9 cellular contexts compared by ENCODE assay signal in the genomic region with DNA sequence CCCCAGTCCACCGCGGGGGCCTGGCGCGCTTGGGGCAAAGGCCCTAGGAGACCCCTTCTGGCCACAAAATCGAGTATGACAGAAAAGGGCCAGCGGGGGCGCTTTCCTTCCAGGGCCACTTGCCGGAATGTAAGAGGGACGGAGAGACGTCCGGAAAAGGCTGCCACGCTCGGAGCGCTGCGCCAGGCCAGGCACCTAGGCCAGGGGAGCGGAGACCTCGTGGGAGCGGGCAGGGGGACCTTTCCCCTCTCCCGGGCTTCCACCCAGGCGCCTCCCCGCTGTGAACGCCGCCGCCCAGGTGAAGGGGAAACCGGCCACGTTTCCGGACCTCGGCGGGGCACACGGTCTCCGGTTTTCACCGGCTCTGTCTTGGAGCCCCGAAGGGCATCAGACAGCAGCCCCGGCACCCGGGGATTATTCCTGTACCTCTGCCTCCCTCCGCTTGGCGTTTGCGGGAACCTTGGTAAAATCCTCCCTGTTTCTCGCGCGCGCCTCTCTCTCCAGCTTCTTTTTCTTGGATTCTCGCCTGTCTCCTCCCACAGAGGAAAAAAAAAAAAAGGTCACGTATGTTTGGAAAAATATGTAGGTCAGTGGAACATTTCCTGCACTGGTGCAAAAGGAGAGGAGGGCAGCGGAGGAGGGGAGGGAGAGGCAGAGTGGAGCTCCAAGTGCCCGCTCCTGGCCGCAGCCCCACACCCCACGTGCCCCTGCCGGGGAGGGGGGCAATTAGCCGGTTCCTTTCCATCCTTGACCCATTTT. TPM values are rescaled to one million over a fixed set of nuclear protein-coding genes. Genes with fewer than 3 reads are reported as not detected.
DNase-seq lines count a peak whose midpoint lies in the region; ATAC-seq and TF ChIP-seq lines count a peak whose summit lies in the region.
"Had no signal": no experiment of that assay in that cellular context is flagged by ENCODE, and none has a peak within 500 bp of the region (broad histone marks: within the 10 kb centered on the region; RNA-seq: fewer than 3 reads in every experiment).

No MANE protein-coding gene starts in this region.

- peak overlapping the region; percentile 97 for H2AFZ ChIP-seq in mesenchymal stem cell (ENCODE audit: low read depth, low read length)

- DNase-seq in NCI-H1105 treated with DMSO at 0.1 percent for 48 hours (lab: John Stamatoyannopoulos, UW) (peak; percentile 22), NCI-H1105 (lab: John Stamatoyannopoulos, UW) (no peak), WTC11 (ENCODE audit: low spot score) (peak; percentile 73), endothelial cell (ENCODE audit: low spot score) (peak; percentile 60), mesenchymal stem cell (peak; percentile 89), DMS79 (lab: John Stamatoyannopoulos, UW) (no peak), NCI-H1417 treated with DMSO at 0.1 percent for 48 hours (lab: John Stamatoyannopoulos, UW) (no peak)

- no peaks in the 10 kb centered on the region for H3K9me3 Mint-ChIP-seq in WTC11
- H3K9me3 Mint-ChIP-seq in endothelial cell (ENCODE audit: unreplicated experiment), result no peaks in the 10 kb centered on the region

- no peaks in the 10 kb centered on the region for H3K36me3 Mint-ChIP-seq in WTC11
- H3K36me3 Mint-ChIP-seq in endothelial cell (ENCODE audit: low read depth, unreplicated experiment), result peaks cover 26% of the 10 kb centered on the region

- peak overlapping the region; percentile 84 for H3K9ac ChIP-seq in mesenchymal stem cell (ENCODE audit: low read length)
- H3K9ac ChIP-seq: BLaER1 had no signal

- peak; percentile 49 for ATAC-seq in WTC11

- H3K4me1 ChIP-seq in mesenchymal stem cell (ENCODE audit: control insufficient read depth, insufficient read depth, low read depth, low read length), result peaks cover 21% of the 10 kb centered on the region
- no peaks in the 10 kb centered on the region for H3K4me1 ChIP-seq in thymus (ENCODE audit: control insufficient read depth, insufficient read depth, low read length)

- TF ChIP-seq CTCF in WTC11 (IDR thresholded peaks at IDR 0.05) (0 out of 2 replicates have a peak, but pooled peaks have one; percentile 21), endothelial cell (IDR thresholded peaks at IDR 0.05; ENCODE audit: unreplicated experiment) (peak; percentile 26)

- peak overlapping the region; percentile 72 for H3K4me3 Mint-ChIP-seq in WTC11
- H3K4me3 Mint-ChIP-seq in endothelial cell (ENCODE audit: unreplicated experiment), result peak overlapping the region; percentile 95

- H3K18ac ChIP-seq in mesenchymal stem cell (ENCODE audit: low read depth in 1 of 2, low read length in 2 of 2), result peak overlapping the region; percentile 93 to 99

- H3K4me1 Mint-ChIP-seq in WTC11 (peaks cover 38% of the 10 kb centered on the region), endothelial cell (ENCODE audit: unreplicated experiment) (peaks cover 31% of the 10 kb centered on the region)

- CTCF ChIA-PET in WTC11 (lab: Charles Lee), result interaction anchor here (1.1 to 1.8 kb wide), 3 partner anchors 9 to 208 kb away, joined by 4 to 5 read pairs (median 4); no protein-coding TSS in a partner anchor

- peak overlapping the region; percentile 100 for H3K4me2 ChIP-seq in mesenchymal stem cell (ENCODE audit: low read length, poor library complexity, severe bottlenecking)
- H3K4me2 ChIP-seq: BLaER1 had no signal

- H3K79me1 ChIP-seq in mesenchymal stem cell (replicated peaks; ENCODE audit: low read length, poor library complexity, severe bottlenecking), result no peaks in the 10 kb centered on the region

- H4K8ac ChIP-seq in mesenchymal stem cell (ENCODE audit: low read length), result peak overlapping the region; percentile 88

- peak overlapping the region; percentile 93 for H4K91ac ChIP-seq in mesenchymal stem cell (ENCODE audit: low read length)

- H3K9me3 ChIP-seq in mesenchymal stem cell (ENCODE audit: control insufficient read depth, low read length) (no peaks in the 10 kb centered on the region), thymus (ENCODE audit: control insufficient read depth) (no peaks in the 10 kb centered on the region)

- H3K27me3 Mint-ChIP-seq in WTC11 (ENCODE audit: low read depth) (peaks cover 76% of the 10 kb centered on the region), endothelial cell (ENCODE audit: unreplicated experiment) (peaks cover 9% of the 10 kb centered on the region)

- peak overlapping the region; percentile 86 to 94 for H3K4ac ChIP-seq in mesenchymal stem cell (ENCODE audit: low read depth in 1 of 2, low read length in 2 of 2)

- H3K14ac ChIP-seq in mesenchymal stem cell (ENCODE audit: low read length in 2 of 2), result peak overlapping the region; percentile 19 to 89

- H3K36me3 ChIP-seq in mesenchymal stem cell (ENCODE audit: control insufficient read depth in 1 of 2, insufficient read depth in 2 of 2, low read depth in 1 of 2, low read length in 2 of 2), result no peaks in the 10 kb centered on the region
- H3K36me3 ChIP-seq in thymus (ENCODE audit: control insufficient read depth, insufficient read depth), result no peaks in the 10 kb centered on the region
- H3K36me3 ChIP-seq: BLaER1 had no signal

- H2BK12ac ChIP-seq in mesenchymal stem cell (ENCODE audit: low read length in 2 of 2), result peak overlapping the region in 1 of 2 experiments; percentile 94

- H3K4me3 ChIP-seq in mesenchymal stem cell (ENCODE audit: insufficient read depth in 1 of 2, low read depth in 1 of 2, low read length in 2 of 2), result peak overlapping the region; percentile 61 to 81
- H3K4me3 ChIP-seq in thymus (ENCODE audit: low read length), result peak overlapping the region; percentile 23
- H3K4me3 ChIP-seq: BLaER1 had no signal

- POLR2A ChIA-PET in WTC11 (lab: Charles Lee), result interaction anchor here (0.7 kb wide), 1 partner anchor 63 kb away, joined by 3 read pairs; no protein-coding TSS in a partner anchor

- peaks cover 3 to 47% of the 10 kb centered on the region in 2 experiments for H3K27me3 ChIP-seq in mesenchymal stem cell (ENCODE audit: control insufficient read depth in 1 of 2, insufficient read depth in 1 of 2, low read length in 2 of 2)
- H3K27me3 ChIP-seq in thymus (ENCODE audit: control insufficient read depth, insufficient read depth), result peaks cover 49% of the 10 kb centered on the region

- peak overlapping the region in 1 of 2 experiments; percentile 40 for H3K23ac ChIP-seq in mesenchymal stem cell (ENCODE audit: low read length in 2 of 2)

- no peak overlapping the region for H3K27ac ChIP-seq in mesenchymal stem cell (ENCODE audit: low read length, poor library complexity, severe bottlenecking)
- no peak overlapping the region for H3K27ac ChIP-seq in thymus (ENCODE audit: low read depth)
- H3K27ac ChIP-seq: BLaER1 had no signal

- H2BK120ac ChIP-seq in mesenchymal stem cell (ENCODE audit: low read depth, low read length), result peak overlapping the region; percentile 98

- WGBS in mesenchymal stem cell, result under 1% methylated on average over 38 of the region's 50 CpGs
- WGBS in thymus, result 3% methylated on average over 50 of the region's 50 CpGs

- H3K27ac Mint-ChIP-seq in WTC11, result no peak overlapping the region
- H3K27ac Mint-ChIP-seq in endothelial cell (ENCODE audit: unreplicated experiment), result peak overlapping the region; percentile 87

- H2AK5ac ChIP-seq in mesenchymal stem cell (ENCODE audit: low read length, severe bottlenecking), result no peak overlapping the region

- H2BK5ac ChIP-seq in mesenchymal stem cell (ENCODE audit: low read depth, low read length, poor library complexity, severe bottlenecking), result no peak overlapping the region

- H2BK15ac ChIP-seq in mesenchymal stem cell (ENCODE audit: low read depth, poor library complexity, severe bottlenecking), result peak overlapping the region; percentile 84

TF ChIP-seq in WTC11, 78 proteins besides CTCF, POLR2A, EP300 and RAD21 (continues in another document):
- TF ChIP-seq MYBL2 (CRISPR knock-in tag; IDR thresholded peaks at IDR 0.05) (no peak), ZNF121 (CRISPR knock-in tag; IDR thresholded peaks at IDR 0.05) (no peak), TCF7 (CRISPR knock-in tag; IDR thresholded peaks at IDR 0.05; ENCODE audit: low read depth) (no peak), ZNF416 (CRISPR knock-in tag; IDR thresholded peaks at IDR 0.05) (no peak), NFATC4 (CRISPR knock-in tag; IDR thresholded peaks at IDR 0.05) (no peak), NR2C2 (CRISPR knock-in tag; IDR thresholded peaks at IDR 0.05) (no peak), TEAD1 (CRISPR knock-in tag; IDR thresholded peaks at IDR 0.05) (0 out of 2 replicates have a peak, but pooled peaks have one; percentile 27), TP53 (CRISPR knock-in tag; IDR thresholded peaks at IDR 0.05) (0 out of 2 replicates have a peak, but pooled peaks have one; percentile 58), ZNF138 (CRISPR knock-in tag; conservative IDR thresholded peaks at IDR 0.05) (no peak), ESRRA (CRISPR knock-in tag; IDR thresholded peaks at IDR 0.05; ENCODE audit: borderline replicate concordance) (no peak), GRHL2 (CRISPR knock-in tag; IDR thresholded peaks at IDR 0.05; ENCODE audit: insufficient replicate concordance, severe bottlenecking) (no peak), FOXK1 (CRISPR knock-in tag; IDR thresholded peaks at IDR 0.05) (0 out of 2 replicates have a peak, but pooled peaks have one; percentile 24), ZNF317 (CRISPR knock-in tag; IDR thresholded peaks at IDR 0.05; ENCODE audit: borderline replicate concordance, low read depth) (no peak)
- TF ChIP-seq, protein P1, sequence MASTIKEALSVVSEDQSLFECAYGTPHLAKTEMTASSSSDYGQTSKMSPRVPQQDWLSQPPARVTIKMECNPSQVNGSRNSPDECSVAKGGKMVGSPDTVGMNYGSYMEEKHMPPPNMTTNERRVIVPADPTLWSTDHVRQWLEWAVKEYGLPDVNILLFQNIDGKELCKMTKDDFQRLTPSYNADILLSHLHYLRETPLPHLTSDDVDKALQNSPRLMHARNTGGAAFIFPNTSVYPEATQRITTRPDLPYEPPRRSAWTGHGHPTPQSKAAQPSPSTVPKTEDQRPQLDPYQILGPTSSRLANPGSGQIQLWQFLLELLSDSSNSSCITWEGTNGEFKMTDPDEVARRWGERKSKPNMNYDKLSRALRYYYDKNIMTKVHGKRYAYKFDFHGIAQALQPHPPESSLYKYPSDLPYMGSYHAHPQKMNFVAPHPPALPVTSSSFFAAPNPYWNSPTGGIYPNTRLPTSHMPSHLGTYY (CRISPR knock-in tag; IDR thresholded peaks at IDR 0.05), result no peak
- TF ChIP-seq, protein P2, sequence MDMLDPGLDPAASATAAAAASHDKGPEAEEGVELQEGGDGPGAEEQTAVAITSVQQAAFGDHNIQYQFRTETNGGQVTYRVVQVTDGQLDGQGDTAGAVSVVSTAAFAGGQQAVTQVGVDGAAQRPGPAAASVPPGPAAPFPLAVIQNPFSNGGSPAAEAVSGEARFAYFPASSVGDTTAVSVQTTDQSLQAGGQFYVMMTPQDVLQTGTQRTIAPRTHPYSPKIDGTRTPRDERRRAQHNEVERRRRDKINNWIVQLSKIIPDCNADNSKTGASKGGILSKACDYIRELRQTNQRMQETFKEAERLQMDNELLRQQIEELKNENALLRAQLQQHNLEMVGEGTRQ (CRISPR knock-in tag; IDR thresholded peaks at IDR 0.05), result no peak; the same call in 1 of the 2 replicates

RNA-seq across cellular contexts. Expression of a gene that starts 1.2 kb away (rescaled TPM):
- total RNA-seq in WTC11 (2021), result 1.9 to 3.7 TPM (median 2.6 TPM) in 3 replicates
- total RNA-seq in endothelial cell (ENCODE audit: unreplicated experiment), result 70.1 TPM
- 21.4 TPM for polyA plus RNA-seq in mesenchymal stem cell (2013, experiment 1 of 2)
- 22.4 TPM for polyA plus RNA-seq in mesenchymal stem cell (2013, experiment 2 of 2)
- 5.4 TPM for polyA plus RNA-seq in thymus

Comparison
In these comparisons a context has a peak if more than half of its experiments do, and no peak if none do; other contexts are left out.
1. DNase-seq: peak in NCI-H1105 treated with DMSO at 0.1 percent for 48 hours (single experiment), WTC11 (single experiment), endothelial cell (single experiment) and mesenchymal stem cell (single experiment); none in NCI-H1105 (single experiment), DMS79 (single experiment) and NCI-H1417 treated with DMSO at 0.1 percent for 48 hours (single experiment).
2. RNA of a gene that starts 1.2 kb away (total RNA-seq): 70.1 TPM in endothelial cell (single experiment); 1.9 to 3.7 TPM in WTC11; every median in the first group is over 10 times any median in the second.